In genomic region chr1:157771666-157772425, GRCh38 we compare ENCODE assay signal across 25 cellular contexts. TPM values are rescaled to one million over a fixed set of nuclear protein-coding genes. Genes with fewer than 3 reads are reported as not detected.
DNase-seq lines count a peak whose midpoint lies in the region; ATAC-seq and TF ChIP-seq lines count a peak whose summit lies in the region.
"Had no signal": no experiment of that assay in that cellular context is flagged by ENCODE, and none has a peak within 500 bp of the region (broad histone marks: within the 10 kb centered on the region; RNA-seq: fewer than 3 reads in every experiment).

No MANE protein-coding gene starts in this region.

- H3K4me3 Mint-ChIP-seq in GM23338 (no peak overlapping the region), activated B cell treated with CpG ODN at 0.5 μM for 24 hours (peak overlapping the region; percentile 29)
- H3K4me3 Mint-ChIP-seq in stimulated activated naive B cell treated with anti-CD40 and anti-IgM and Interleukin-4, amounts not matched to agents 10 μg/mL and 1 μg/mL and 100 μg/mL, for 72 hours: peak overlapping the region; percentile 49 to 75
- H3K4me3 Mint-ChIP-seq: activated naive CD8-positive, alpha-beta T cell treated with anti-CD3 and anti-CD28 coated beads, Interleukin-2, amount 10 ng/mL, durations not matched to agents 7 days and 5 days; activated T-helper 1 cell treated with anti-CD3 and anti-CD28 coated beads, Interleukin-12 subunit alpha, Interleukin-12 subunit beta, Interleukin-2, Interleukin-4 antibody, amounts not matched to agents 30 ng/mL and 10 ng/mL and 1 ng/mL, durations not matched to agents 14 hours and 24 hours and 36 hours; stimulated activated effector memory CD8-positive, alpha-beta T cell treated with anti-CD3 and anti-CD28 coated beads, Interleukin-12 subunit alpha, Interleukin-12 subunit beta, amount 100 ng/mL, for 72 hours; T-helper 1 cell treated with Interleukin-12 subunit alpha and Interleukin-12 subunit beta and Interleukin-4 antibody, amounts not matched to agents 30 μg/mL and 1 μg/mL, for 36 hours had no signal

- no peak overlapping the region for H3K4me3 ChIP-seq in GM23338
- H3K4me3 ChIP-seq in stomach: no peak overlapping the region
- H3K4me3 ChIP-seq: GM23248, lower lobe of right lung, Peyer's patch, SJCRH30, thoracic aorta had no signal

- no peak for TF ChIP-seq POLR2A in stomach (IDR thresholded peaks at IDR 0.05)

- H3K9me3 Mint-ChIP-seq in GM23338: no peaks in the 10 kb centered on the region
- H3K9me3 Mint-ChIP-seq in activated B cell treated with CpG ODN at 0.5 μM for 24 hours: no peaks in the 10 kb centered on the region
- H3K9me3 Mint-ChIP-seq in stimulated activated naive B cell treated with anti-CD40 and anti-IgM and Interleukin-4, amounts not matched to agents 10 μg/mL and 1 μg/mL and 100 μg/mL, for 72 hours: no peaks in the 10 kb centered on the region
- H3K9me3 Mint-ChIP-seq: activated naive CD8-positive, alpha-beta T cell treated with anti-CD3 and anti-CD28 coated beads, Interleukin-2, amount 10 ng/mL, durations not matched to agents 7 days and 5 days; activated T-helper 1 cell treated with anti-CD3 and anti-CD28 coated beads, Interleukin-12 subunit alpha, Interleukin-12 subunit beta, Interleukin-2, Interleukin-4 antibody, amounts not matched to agents 30 ng/mL and 10 ng/mL and 1 ng/mL, durations not matched to agents 14 hours and 24 hours and 36 hours; stimulated activated effector memory CD8-positive, alpha-beta T cell treated with anti-CD3 and anti-CD28 coated beads, Interleukin-12 subunit alpha, Interleukin-12 subunit beta, amount 100 ng/mL, for 72 hours; T-helper 1 cell treated with Interleukin-12 subunit alpha and Interleukin-12 subunit beta and Interleukin-4 antibody, amounts not matched to agents 30 μg/mL and 1 μg/mL, for 36 hours had no signal

- no peak overlapping the region for H3K4me2 ChIP-seq in GM23338

- H3K27me3 Mint-ChIP-seq in GM23338 (ENCODE audit: insufficient read depth, low read depth, poor library complexity) (peaks cover 5% of the 10 kb centered on the region), activated B cell treated with CpG ODN at 0.5 μM for 24 hours (no peaks in the 10 kb centered on the region)
- H3K27me3 Mint-ChIP-seq in stimulated activated naive B cell treated with anti-CD40 and anti-IgM and Interleukin-4, amounts not matched to agents 10 μg/mL and 1 μg/mL and 100 μg/mL, for 72 hours: no peaks in the 10 kb centered on the region

- H3K4me1 ChIP-seq in GM23338 (ENCODE audit: insufficient read depth) (no peaks in the 10 kb centered on the region), stomach (no peaks in the 10 kb centered on the region)
- H3K4me1 ChIP-seq: lower lobe of right lung, SJCRH30 had no signal

- H3K9me2 ChIP-seq in GM23338 (ENCODE audit: insufficient read depth): no peaks in the 10 kb centered on the region; the same call in 1 of the 2 replicates

- ATAC-seq in GM23338: no peak
- ATAC-seq in activated B cell treated with CpG ODN at 0.5 μM for 24 hours (ENCODE audit: low read depth): no peak
- peak; percentile 24 to 35 for ATAC-seq in stimulated activated naive B cell treated with anti-CD40 and anti-IgM and Interleukin-4, amounts not matched to agents 10 μg/mL and 1 μg/mL and 100 μg/mL, for 72 hours (replicated peaks)
- ATAC-seq in HG03095 (IDR thresholded peaks at IDR 0.05; ENCODE audit: unreplicated experiment): no peak
- ATAC-seq: lower lobe of right lung; stimulated activated effector memory CD8-positive, alpha-beta T cell treated with anti-CD3 and anti-CD28 coated beads, Interleukin-12 subunit alpha, Interleukin-12 subunit beta, amount 100 ng/mL, for 72 hours had no signal

- intact Hi-C loops in activated B cell treated with CpG ODN at 0.5 μM for 24 hours (cut with micrococcal nuclease) (loop anchor here (2.0 to 5.0 kb wide), 8 partner anchors 35 to 400 kb away; partner anchors contain the start of genes FCRL3 and FCRL4), stomach (cut with DNase I; ENCODE audit: low total_unique reads) (no loop called here)

- no peak for TF ChIP-seq CTCF in GM23338 (conservative IDR thresholded peaks at IDR 0.05; ENCODE audit: low read depth in 2 of 2)
- no peak for TF ChIP-seq CTCF in activated B cell treated with CpG ODN at 0.5 μM for 24 hours (IDR thresholded peaks at IDR 0.05)
- no peak for TF ChIP-seq CTCF in stomach (IDR thresholded peaks at IDR 0.05)

- H3K9me3 ChIP-seq in stomach: no peaks in the 10 kb centered on the region
- H3K9me3 ChIP-seq: lower lobe of right lung, Peyer's patch, SJCRH30, thoracic aorta had no signal

- peak overlapping the region; percentile 38; the same call in 1 of the 2 replicates for H2AFZ ChIP-seq in GM23338
- H2AFZ ChIP-seq: GM23248 had no signal

- H3K36me3 Mint-ChIP-seq in GM23338 (ENCODE audit: low read depth) (no peaks in the 10 kb centered on the region), activated B cell treated with CpG ODN at 0.5 μM for 24 hours (ENCODE audit: low read depth) (peaks cover 51% of the 10 kb centered on the region)
- peaks cover 16 to 40% of the 10 kb centered on the region in 2 donors for H3K36me3 Mint-ChIP-seq in stimulated activated naive B cell treated with anti-CD40 and anti-IgM and Interleukin-4, amounts not matched to agents 10 μg/mL and 1 μg/mL and 100 μg/mL, for 72 hours
- H3K36me3 Mint-ChIP-seq: activated naive CD8-positive, alpha-beta T cell treated with anti-CD3 and anti-CD28 coated beads, Interleukin-2, amount 10 ng/mL, durations not matched to agents 7 days and 5 days; stimulated activated effector memory CD8-positive, alpha-beta T cell treated with anti-CD3 and anti-CD28 coated beads, Interleukin-12 subunit alpha, Interleukin-12 subunit beta, amount 100 ng/mL, for 72 hours had no signal

- WGBS in stomach, 5 donors: 70 to 74% (median 73%) methylated on average over 8 of the region's 8 CpGs

- no peaks in the 10 kb centered on the region for H3F3A ChIP-seq in GM23338 (replicated peaks; ENCODE audit: low read depth)

- no peak for DNase-seq in GM23338 (ENCODE audit: low spot score)
- peak; percentile 82 for DNase-seq in NOMO-1 treated with DMSO at 0.1 percent for 48 hours (lab: John Stamatoyannopoulos, UW; ENCODE audit: unreplicated experiment)
- no peak for DNase-seq in activated B cell treated with CpG ODN at 0.5 μM for 24 hours
- DNase-seq in stimulated activated naive B cell treated with anti-CD40 and anti-IgM and Interleukin-4, amounts not matched to agents 10 μg/mL and 1 μg/mL and 100 μg/mL, for 72 hours: no peak
- no peak for DNase-seq in stomach
- no peak for DNase-seq in cerebellum (ENCODE audit: low spot score)
- DNase-seq: activated CD4-positive, alpha-beta T cell treated with anti-CD3 and anti-CD28 coated beads, Interleukin-2, amount 50 U/mL, for 1 hour; activated naive CD8-positive, alpha-beta T cell treated with anti-CD3 and anti-CD28 coated beads, Interleukin-2, amount 10 ng/mL, durations not matched to agents 7 days and 5 days; cerebellar nuclear complex; DMS79; GM23248; hypothalamus; lower lobe of right lung; NCI-H187; NCI-H82; Peyer's patch; SJCRH30; stimulated activated CD4-positive, alpha-beta T cell treated with anti-CD3 and anti-CD28 coated beads, Interleukin-1b, Interleukin-23, amount 100 ng/mL, for 48 hours had no signal

- H3K27ac ChIP-seq in GM23338 (ENCODE audit: low read depth) (no peak overlapping the region), stomach (no peak overlapping the region)
- H3K27ac ChIP-seq: GM23248, lower lobe of right lung, SJCRH30, thoracic aorta, VCaP had no signal

- POLR2A ChIA-PET in activated B cell treated with CpG ODN at 0.5 μM for 24 hours (lab: Charles Lee): interaction anchor here (0.6 to 6.1 kb wide), 11 partner anchors 8 to 191 kb away, joined by 3 to 42 read pairs (median 4); partner anchors contain the start of gene FCRL1

- TF ChIP-seq EP300 in stomach (IDR thresholded peaks at IDR 0.05): no peak

- no peaks in the 10 kb centered on the region for H4K20me1 ChIP-seq in GM23338 (replicated peaks; ENCODE audit: insufficient read depth)

- no peaks in the 10 kb centered on the region for H3K79me2 ChIP-seq in GM23338 (replicated peaks; ENCODE audit: insufficient read depth)

- CTCF ChIA-PET in activated B cell treated with CpG ODN at 0.5 μM for 24 hours (lab: Charles Lee): interaction anchor here (1.0 to 9.1 kb wide), 12 partner anchors 11 to 207 kb away, joined by 4 to 161 read pairs (median 6); no protein-coding TSS in a partner anchor

- H3K27ac Mint-ChIP-seq in GM23338 (no peak overlapping the region), activated B cell treated with CpG ODN at 0.5 μM for 24 hours (peak overlapping the region; percentile 87)
- H3K27ac Mint-ChIP-seq in stimulated activated naive B cell treated with anti-CD40 and anti-IgM and Interleukin-4, amounts not matched to agents 10 μg/mL and 1 μg/mL and 100 μg/mL, for 72 hours: peak overlapping the region; percentile 85
- H3K27ac Mint-ChIP-seq: activated naive CD8-positive, alpha-beta T cell treated with anti-CD3 and anti-CD28 coated beads, Interleukin-2, amount 10 ng/mL, durations not matched to agents 7 days and 5 days; activated T-helper 1 cell treated with anti-CD3 and anti-CD28 coated beads, Interleukin-12 subunit alpha, Interleukin-12 subunit beta, Interleukin-2, Interleukin-4 antibody, amounts not matched to agents 30 ng/mL and 10 ng/mL and 1 ng/mL, durations not matched to agents 14 hours and 24 hours and 36 hours; T-helper 1 cell treated with Interleukin-12 subunit alpha and Interleukin-12 subunit beta and Interleukin-4 antibody, amounts not matched to agents 30 μg/mL and 1 μg/mL, for 36 hours had no signal

- H3K4me1 Mint-ChIP-seq in GM23338: peaks cover 4% of the 10 kb centered on the region; the same call in 2 of the 3 replicates
- H3K4me1 Mint-ChIP-seq in activated B cell treated with CpG ODN at 0.5 μM for 24 hours: peaks cover 89% of the 10 kb centered on the region
- peaks cover 52 to 81% of the 10 kb centered on the region in 2 donors for H3K4me1 Mint-ChIP-seq in stimulated activated naive B cell treated with anti-CD40 and anti-IgM and Interleukin-4, amounts not matched to agents 10 μg/mL and 1 μg/mL and 100 μg/mL, for 72 hours

- H3K36me3 ChIP-seq in GM23338 (ENCODE audit: insufficient read depth) (no peaks in the 10 kb centered on the region), stomach (no peaks in the 10 kb centered on the region)
- H3K36me3 ChIP-seq: lower lobe of right lung, Peyer's patch, SJCRH30, thoracic aorta had no signal

- no peaks in the 10 kb centered on the region for H3K27me3 ChIP-seq in GM23338 (ENCODE audit: insufficient read depth)
- H3K27me3 ChIP-seq in stomach: no peaks in the 10 kb centered on the region
- H3K27me3 ChIP-seq: Peyer's patch, SJCRH30 had no signal

RNA-seq across cellular contexts. Expression of gene FCRL2, which starts 5.1 kb away (rescaled TPM):
- not detected in 2 replicates for total RNA-seq in GM23338 (2014; rRNA removed; shearing (Covaris generic))
- polyA plus RNA-seq in GM23338 (2016; fragmentation: Nextera tagmentation; extraction: Ambion mirVana) (not detected in 2 replicates), stomach (1 to 10 TPM in 1 of 3 donors, under 1 TPM in 2; 0.37 to 1.8 (median 0.90) TPM)
- total RNA-seq in activated B cell treated with CpG ODN at 0.5 μM for 24 hours (48.0 and 51.6 TPM in 2 replicates), stomach (1 to 10 TPM in 1 of 5 donors, under 1 TPM in 1, not detected in 3; 0.73 to 2.5 TPM), cerebellum (not detected)
- total RNA-seq: activated naive CD8-positive, alpha-beta T cell treated with anti-CD3 and anti-CD28 coated beads, Interleukin-2, amount 10 ng/mL, durations not matched to agents 7 days and 5 days; activated T-helper 1 cell treated with anti-CD3 and anti-CD28 coated beads, Interleukin-12 subunit alpha, Interleukin-12 subunit beta, Interleukin-2, Interleukin-4 antibody, amounts not matched to agents 30 ng/mL and 10 ng/mL and 1 ng/mL, durations not matched to agents 14 hours and 24 hours and 36 hours; GM23248; SJCRH30; skeletal muscle tissue; thoracic aorta had no signal
- polyA plus RNA-seq: GM23248 had no signal

RNA-seq across cellular contexts. Expression of gene FCRL1, which starts 48.1 kb away (rescaled TPM):
- total RNA-seq in GM23338 (2014; rRNA removed; shearing (Covaris generic)): not detected in 2 replicates
- not detected in 2 replicates for polyA plus RNA-seq in GM23338 (2016; fragmentation: Nextera tagmentation; extraction: Ambion mirVana)
- total RNA-seq in activated B cell treated with CpG ODN at 0.5 μM for 24 hours: 111 and 138 TPM in 2 replicates
- 1 to 10 TPM in 1 of 5 donors, under 1 TPM in 1, not detected in 3; 0.29 to 2.4 TPM for total RNA-seq in stomach
- under 1 TPM in 1 of 3 donors, not detected in 2; 0.48 TPM for polyA plus RNA-seq in stomach
- total RNA-seq in cerebellum: 0.18 TPM
- total RNA-seq: activated T-helper 1 cell treated with anti-CD3 and anti-CD28 coated beads, Interleukin-12 subunit alpha, Interleukin-12 subunit beta, Interleukin-2, Interleukin-4 antibody, amounts not matched to agents 30 ng/mL and 10 ng/mL and 1 ng/mL, durations not matched to agents 14 hours and 24 hours and 36 hours; GM23248; SJCRH30 had no signal
- polyA plus RNA-seq: GM23248 had no signal

Comparison
In these comparisons a context has a peak if more than half of its experiments do, and no peak if none do; other contexts are left out.
1. ATAC-seq: peak in stimulated activated naive B cell treated with anti-CD40 and anti-IgM and Interleukin-4, amounts not matched to agents 10 μg/mL and 1 μg/mL and 100 μg/mL, for 72 hours (2 of 2); none in GM23338 (single experiment), activated B cell treated with CpG ODN at 0.5 μM for 24 hours (single experiment) and HG03095 (single experiment).
2. RNA of gene FCRL2, which starts 5.1 kb away (total RNA-seq): 48.0 to 51.6 TPM in activated B cell treated with CpG ODN at 0.5 μM for 24 hours; not detected in cerebellum (single experiment), not detected in GM23338 and 0.73 to 2.5 TPM in stomach; every median in the first group is over 10 times any median in the second.
3. RNA of gene FCRL1, which starts 48.1 kb away (total RNA-seq): 111 to 138 TPM in activated B cell treated with CpG ODN at 0.5 μM for 24 hours; 0.18 TPM in cerebellum (single experiment), not detected in GM23338 and 0.29 to 2.4 TPM in stomach; every median in the first group is over 10 times any median in the second.